Comparison of ENCODE assay signal across 1 cellular context in genomic region chr14:22333408-22334274, GRCh38.
TF ChIP-seq lines count a peak whose summit lies in the region.

No MANE protein-coding gene starts in this region.

TF ChIP-seq in HepG2, 621 proteins besides CTCF, POLR2A, EP300 and RAD21 (continued from another document and continues in another):
- TF ChIP-seq HMGXB3 (CRISPR knock-in tag; IDR thresholded peaks at IDR 0.05; ENCODE audit: borderline replicate concordance), result no peak
- TF ChIP-seq HNRNPH1 (optimal IDR thresholded peaks at IDR 0.05; ENCODE audit: low read depth, low read length), result no peak
- TF ChIP-seq MTA3 (CRISPR knock-in tag; IDR thresholded peaks at IDR 0.05), result no peak
- no peak for TF ChIP-seq HOXA7 (CRISPR knock-in tag; IDR thresholded peaks at IDR 0.05)
- TF ChIP-seq FOXO1 (CRISPR knock-in tag; IDR thresholded peaks at IDR 0.05), result peak; percentile 99
- no peak for TF ChIP-seq KLF11 (CRISPR knock-in tag; IDR thresholded peaks at IDR 0.05)
- TF ChIP-seq TFDP1 (CRISPR knock-in tag; IDR thresholded peaks at IDR 0.05; ENCODE audit: borderline replicate concordance), result no peak
- TF ChIP-seq ZNF451 (CRISPR knock-in tag; IDR thresholded peaks at IDR 0.05), result no peak
- peak; percentile 95 for TF ChIP-seq DPF2 (CRISPR knock-in tag; IDR thresholded peaks at IDR 0.05; ENCODE audit: borderline replicate concordance, low read depth)
- no peak for TF ChIP-seq ZSCAN21 (CRISPR knock-in tag; IDR thresholded peaks at IDR 0.05; ENCODE audit: borderline replicate concordance)
- TF ChIP-seq FLYWCH1 (CRISPR knock-in tag; IDR thresholded peaks at IDR 0.05), result no peak
- TF ChIP-seq ZNF614 (CRISPR knock-in tag; IDR thresholded peaks at IDR 0.05; ENCODE audit: borderline replicate concordance), result peak; percentile 56; the same call in 1 of the 2 replicates
- TF ChIP-seq ZNF792 (CRISPR knock-in tag; IDR thresholded peaks at IDR 0.05), result peak; percentile 52; the same call in 1 of the 2 replicates
- no peak for TF ChIP-seq ZNF589 (CRISPR knock-in tag; conservative IDR thresholded peaks at IDR 0.05)
- TF ChIP-seq SMARCC2 (IDR thresholded peaks at IDR 0.05), result peak; percentile 97
- TF ChIP-seq ZNF34 (CRISPR knock-in tag; IDR thresholded peaks at IDR 0.05; ENCODE audit: borderline replicate concordance), result no peak
- TF ChIP-seq HNRNPK (IDR thresholded peaks at IDR 0.05; ENCODE audit: low read depth, low read length, poor library complexity, severe bottlenecking), result no peak
- TF ChIP-seq ZBTB40 (IDR thresholded peaks at IDR 0.05), result no peak
- no peak for TF ChIP-seq ZBTB40 (CRISPR knock-in tag; IDR thresholded peaks at IDR 0.05)
- peak; percentile 76; the same call in 1 of the 2 replicates for TF ChIP-seq HBP1 (CRISPR knock-in tag; IDR thresholded peaks at IDR 0.05; ENCODE audit: low read depth)
- no peak for TF ChIP-seq ZNF121 (CRISPR knock-in tag; IDR thresholded peaks at IDR 0.05)
- TF ChIP-seq CBX1 (IDR thresholded peaks at IDR 0.05; ENCODE audit: low read depth), result no peak
- TF ChIP-seq ZNF326 (CRISPR knock-in tag; IDR thresholded peaks at IDR 0.05; ENCODE audit: borderline replicate concordance), result no peak
- TF ChIP-seq PCBP2 (optimal IDR thresholded peaks at IDR 0.05; ENCODE audit: low read depth, low read length, poor library complexity, severe bottlenecking), result no peak
- TF ChIP-seq ZNF850 (CRISPR knock-in tag; conservative IDR thresholded peaks at IDR 0.05), result no peak
- no peak for TF ChIP-seq ZNF747 (CRISPR knock-in tag; IDR thresholded peaks at IDR 0.05; ENCODE audit: borderline replicate concordance)
- TF ChIP-seq XBP1 (CRISPR knock-in tag; IDR thresholded peaks at IDR 0.05), result no peak; the same call in 1 of the 2 replicates
- no peak for TF ChIP-seq THAP7 (CRISPR knock-in tag; IDR thresholded peaks at IDR 0.05)
- TF ChIP-seq ZFP82 (CRISPR knock-in tag; IDR thresholded peaks at IDR 0.05; ENCODE audit: borderline replicate concordance), result 0 out of 2 replicates have a peak, but pooled peaks have one; percentile 57
- TF ChIP-seq ZNF83 (CRISPR knock-in tag; IDR thresholded peaks at IDR 0.05; ENCODE audit: borderline replicate concordance), result no peak
- no peak for TF ChIP-seq ZNF746 (CRISPR knock-in tag; IDR thresholded peaks at IDR 0.05)
- TF ChIP-seq ESRRA (CRISPR knock-in tag; IDR thresholded peaks at IDR 0.05; ENCODE audit: low read depth), result no peak
- 0 out of 2 replicates have a peak, but pooled peaks have one; percentile 18 for TF ChIP-seq ATF7 (IDR thresholded peaks at IDR 0.05)
- no peak for TF ChIP-seq ATF7 (CRISPR knock-in tag; IDR thresholded peaks at IDR 0.05)
- no peak for TF ChIP-seq ZBTB49 (CRISPR knock-in tag; IDR thresholded peaks at IDR 0.05; ENCODE audit: borderline replicate concordance)
- no peak for TF ChIP-seq ZNF7 (CRISPR knock-in tag; IDR thresholded peaks at IDR 0.05)
- TF ChIP-seq NPAS2 (CRISPR knock-in tag; IDR thresholded peaks at IDR 0.05; ENCODE audit: borderline replicate concordance), result no peak
- no peak for TF ChIP-seq SRF (IDR thresholded peaks at IDR 0.05; ENCODE audit: low read depth, low read length)
- TF ChIP-seq ZNF574 (CRISPR knock-in tag; IDR thresholded peaks at IDR 0.05), result no peak
- no peak for TF ChIP-seq IKZF1 (IDR thresholded peaks at IDR 0.05)
- peak; percentile 63 for TF ChIP-seq ATF1 (CRISPR knock-in tag; IDR thresholded peaks at IDR 0.05)
- TF ChIP-seq FOSL1 (CRISPR knock-in tag; IDR thresholded peaks at IDR 0.05; ENCODE audit: borderline replicate concordance), result peak; percentile 99
- TF ChIP-seq TAF1 (CRISPR knock-in tag; IDR thresholded peaks at IDR 0.05), result no peak
- no peak for TF ChIP-seq ZNF773 (CRISPR knock-in tag; IDR thresholded peaks at IDR 0.05; ENCODE audit: borderline replicate concordance)
